ENCODE assay signal across 8 cellular contexts in genomic region chr9:38641142-38641541, GRCh38. TPM values are rescaled to one million over a fixed set of nuclear protein-coding genes. Genes with fewer than 3 reads are reported as not detected.
"Had no signal": no experiment of that assay in that cellular context is flagged by ENCODE, and none has a peak within 500 bp of the region (broad histone marks: within the 10 kb centered on the region; RNA-seq: fewer than 3 reads in every experiment).

No MANE protein-coding gene starts in this region.

- DNase-seq: GDM1, GF-D8 had no signal

- FAIRE-seq: G401.6, GM12878, GM12891, GM12892, GM18507, GM19239 had no signal

- H3K4me3 ChIP-seq: GM12878 had no signal

RNA-seq across cellular contexts. Expression of gene ANKRD18A, which starts 20.7 kb away (rescaled TPM):
- total RNA-seq: GM12878 had no signal
